In genomic region chr6:8889514-8889913, GRCh38 we compare ENCODE assay signal across 10 cellular contexts.
"Had no signal": no experiment of that assay in that cellular context is flagged by ENCODE, and none has a peak within 500 bp of the region (broad histone marks: within the 10 kb centered on the region; RNA-seq: fewer than 3 reads in every experiment).

No MANE protein-coding gene starts in this region.

- H3K9me3 ChIP-seq: HAP-1 had no signal

- DNase-seq: GM23248, GOT3, H7, HFFc6, IMR-90, KG1 had no signal

- H2AFZ ChIP-seq: GM23248 had no signal

- H3K27ac ChIP-seq: GM23248, HL-60 had no signal

- H3K4me1 ChIP-seq: HAP-1 had no signal

- H3K36me3 ChIP-seq: HAP-1 had no signal

- H3K9ac ChIP-seq: GM23248 had no signal

- ATAC-seq: HCT116, K562 had no signal

- H3K4me3 ChIP-seq: GM23248, HAP-1, K562 had no signal

- FAIRE-seq: K562 had no signal
